Comparison of ENCODE assay signal across 1 cellular context in the genomic region with DNA sequence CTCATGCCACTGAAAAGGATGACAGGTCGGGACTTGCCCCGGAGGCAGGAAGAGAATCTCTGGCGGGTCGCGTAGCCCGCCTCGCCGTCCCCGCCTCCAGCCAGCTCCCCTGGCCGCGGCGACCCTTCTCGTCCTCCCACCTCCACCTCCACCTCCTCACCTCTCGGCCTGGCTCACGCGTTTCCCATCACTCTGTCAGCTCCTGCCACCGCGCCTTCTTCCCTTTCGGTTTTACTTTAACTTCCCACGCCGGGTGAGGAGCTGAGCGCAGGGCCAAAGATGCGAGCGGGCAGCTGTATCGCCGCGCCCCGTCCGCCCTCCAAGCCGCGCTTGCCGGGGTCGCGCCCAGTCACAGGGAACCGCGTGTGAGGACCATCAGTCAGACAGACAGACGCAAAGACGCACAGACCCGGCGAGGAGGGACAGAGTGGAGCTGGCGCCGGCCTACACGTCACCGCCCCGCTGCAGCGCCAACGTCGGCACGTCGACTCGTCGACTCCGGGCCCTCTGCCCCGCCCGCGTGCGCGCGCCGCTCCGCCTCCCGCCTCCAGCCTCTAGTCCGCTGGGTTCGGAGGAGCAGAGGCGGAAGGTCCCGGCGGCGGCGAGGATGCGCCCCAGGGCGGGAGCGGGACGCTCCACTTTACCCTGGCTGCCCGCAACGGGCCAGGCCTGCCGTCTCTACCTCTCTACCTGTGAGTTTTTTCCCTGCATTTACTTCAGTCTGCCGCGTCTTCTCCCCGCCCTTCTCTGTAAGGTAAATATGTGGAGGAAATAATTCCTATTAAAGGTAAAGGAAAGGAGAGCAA.
TF ChIP-seq lines count a peak whose summit lies in the region.

A gene with protein sequence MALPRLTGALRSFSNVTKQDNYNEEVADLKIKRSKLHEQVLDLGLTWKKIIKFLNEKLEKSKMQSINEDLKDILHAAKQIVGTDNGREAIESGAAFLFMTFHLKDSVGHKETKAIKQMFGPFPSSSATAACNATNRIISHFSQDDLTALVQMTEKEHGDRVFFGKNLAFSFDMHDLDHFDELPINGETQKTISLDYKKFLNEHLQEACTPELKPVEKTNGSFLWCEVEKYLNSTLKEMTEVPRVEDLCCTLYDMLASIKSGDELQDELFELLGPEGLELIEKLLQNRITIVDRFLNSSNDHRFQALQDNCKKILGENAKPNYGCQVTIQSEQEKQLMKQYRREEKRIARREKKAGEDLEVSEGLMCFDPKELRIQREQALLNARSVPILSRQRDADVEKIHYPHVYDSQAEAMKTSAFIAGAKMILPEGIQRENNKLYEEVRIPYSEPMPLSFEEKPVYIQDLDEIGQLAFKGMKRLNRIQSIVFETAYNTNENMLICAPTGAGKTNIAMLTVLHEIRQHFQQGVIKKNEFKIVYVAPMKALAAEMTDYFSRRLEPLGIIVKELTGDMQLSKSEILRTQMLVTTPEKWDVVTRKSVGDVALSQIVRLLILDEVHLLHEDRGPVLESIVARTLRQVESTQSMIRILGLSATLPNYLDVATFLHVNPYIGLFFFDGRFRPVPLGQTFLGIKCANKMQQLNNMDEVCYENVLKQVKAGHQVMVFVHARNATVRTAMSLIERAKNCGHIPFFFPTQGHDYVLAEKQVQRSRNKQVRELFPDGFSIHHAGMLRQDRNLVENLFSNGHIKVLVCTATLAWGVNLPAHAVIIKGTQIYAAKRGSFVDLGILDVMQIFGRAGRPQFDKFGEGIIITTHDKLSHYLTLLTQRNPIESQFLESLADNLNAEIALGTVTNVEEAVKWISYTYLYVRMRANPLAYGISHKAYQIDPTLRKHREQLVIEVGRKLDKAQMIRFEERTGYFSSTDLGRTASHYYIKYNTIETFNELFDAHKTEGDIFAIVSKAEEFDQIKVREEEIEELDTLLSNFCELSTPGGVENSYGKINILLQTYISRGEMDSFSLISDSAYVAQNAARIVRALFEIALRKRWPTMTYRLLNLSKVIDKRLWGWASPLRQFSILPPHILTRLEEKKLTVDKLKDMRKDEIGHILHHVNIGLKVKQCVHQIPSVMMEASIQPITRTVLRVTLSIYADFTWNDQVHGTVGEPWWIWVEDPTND (N-terminal part only) (minus strand): TSS at position 429 of the 806 bp plus-strand sequence. CDS start 13,332 bp downstream, outside the sequence.

TF ChIP-seq in HepG2, 621 proteins besides CTCF, POLR2A, EP300 and RAD21 (continued from another document and continues in another):
- TF ChIP-seq ZNF773 (CRISPR knock-in tag; IDR thresholded peaks at IDR 0.05; ENCODE audit: borderline replicate concordance) (0 out of 2 replicates have a peak, but pooled peaks have one; percentile 70), ZNF562 (CRISPR knock-in tag; IDR thresholded peaks at IDR 0.05; ENCODE audit: borderline replicate concordance) (0 out of 2 replicates have a peak, but pooled peaks have one; percentile 57), ZBTB20 (CRISPR knock-in tag; IDR thresholded peaks at IDR 0.05; ENCODE audit: borderline replicate concordance, low read depth) (peak; percentile 74; the same call in 1 of the 2 replicates), YEATS2 (CRISPR knock-in tag; IDR thresholded peaks at IDR 0.05; ENCODE audit: borderline replicate concordance) (peak; percentile 89), ZNF567 (CRISPR knock-in tag; IDR thresholded peaks at IDR 0.05; ENCODE audit: borderline replicate concordance) (peak; percentile 65; the same call in 1 of the 2 replicates), ZNF496 (CRISPR knock-in tag; IDR thresholded peaks at IDR 0.05; ENCODE audit: insufficient replicate concordance) (no peak), ZSCAN12 (CRISPR knock-in tag; IDR thresholded peaks at IDR 0.05) (0 out of 2 replicates have a peak, but pooled peaks have one; percentile 19), ZNF160 (CRISPR knock-in tag; IDR thresholded peaks at IDR 0.05) (peak; percentile 65; the same call in 1 of the 2 replicates), SMAD3 (CRISPR knock-in tag; IDR thresholded peaks at IDR 0.05) (0 out of 2 replicates have a peak, but pooled peaks have one; percentile 41), JUN (CRISPR knock-in tag; IDR thresholded peaks at IDR 0.05) (peak; percentile 77; the same call in 1 of the 2 replicates), ZNF329 (CRISPR knock-in tag; IDR thresholded peaks at IDR 0.05; ENCODE audit: low read depth) (peak; percentile 75), ZFX (CRISPR knock-in tag; IDR thresholded peaks at IDR 0.05; ENCODE audit: low read depth) (peak; percentile 96), ZNF124 (CRISPR knock-in tag; IDR thresholded peaks at IDR 0.05) (peak; percentile 38; the same call in 1 of the 2 replicates), ZNF777 (CRISPR knock-in tag; IDR thresholded peaks at IDR 0.05) (peak; percentile 81; the same call in 1 of the 2 replicates), ZNF761 (CRISPR knock-in tag; conservative IDR thresholded peaks at IDR 0.05) (peak; percentile 90), HMG20B (CRISPR knock-in tag; conservative IDR thresholded peaks at IDR 0.05) (0 out of 2 replicates have a peak, but pooled peaks have one; percentile 35), TMF1 (CRISPR knock-in tag; IDR thresholded peaks at IDR 0.05; ENCODE audit: low read depth) (peak; percentile 86), KDM5A (IDR thresholded peaks at IDR 0.05; ENCODE audit: borderline replicate concordance, low read length) (no peak), MYNN (CRISPR knock-in tag; IDR thresholded peaks at IDR 0.05; ENCODE audit: low read depth) (0 out of 2 replicates have a peak, but pooled peaks have one; percentile 72)
- TF ChIP-seq, protein P1, sequence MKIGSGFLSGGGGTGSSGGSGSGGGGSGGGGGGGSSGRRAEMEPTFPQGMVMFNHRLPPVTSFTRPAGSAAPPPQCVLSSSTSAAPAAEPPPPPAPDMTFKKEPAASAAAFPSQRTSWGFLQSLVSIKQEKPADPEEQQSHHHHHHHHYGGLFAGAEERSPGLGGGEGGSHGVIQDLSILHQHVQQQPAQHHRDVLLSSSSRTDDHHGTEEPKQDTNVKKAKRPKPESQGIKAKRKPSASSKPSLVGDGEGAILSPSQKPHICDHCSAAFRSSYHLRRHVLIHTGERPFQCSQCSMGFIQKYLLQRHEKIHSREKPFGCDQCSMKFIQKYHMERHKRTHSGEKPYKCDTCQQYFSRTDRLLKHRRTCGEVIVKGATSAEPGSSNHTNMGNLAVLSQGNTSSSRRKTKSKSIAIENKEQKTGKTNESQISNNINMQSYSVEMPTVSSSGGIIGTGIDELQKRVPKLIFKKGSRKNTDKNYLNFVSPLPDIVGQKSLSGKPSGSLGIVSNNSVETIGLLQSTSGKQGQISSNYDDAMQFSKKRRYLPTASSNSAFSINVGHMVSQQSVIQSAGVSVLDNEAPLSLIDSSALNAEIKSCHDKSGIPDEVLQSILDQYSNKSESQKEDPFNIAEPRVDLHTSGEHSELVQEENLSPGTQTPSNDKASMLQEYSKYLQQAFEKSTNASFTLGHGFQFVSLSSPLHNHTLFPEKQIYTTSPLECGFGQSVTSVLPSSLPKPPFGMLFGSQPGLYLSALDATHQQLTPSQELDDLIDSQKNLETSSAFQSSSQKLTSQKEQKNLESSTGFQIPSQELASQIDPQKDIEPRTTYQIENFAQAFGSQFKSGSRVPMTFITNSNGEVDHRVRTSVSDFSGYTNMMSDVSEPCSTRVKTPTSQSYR (CRISPR knock-in tag; IDR thresholded peaks at IDR 0.05; ENCODE audit: borderline replicate concordance) = 0 out of 2 replicates have a peak, but pooled peaks have one; percentile 24
- TF ChIP-seq, protein P2, sequence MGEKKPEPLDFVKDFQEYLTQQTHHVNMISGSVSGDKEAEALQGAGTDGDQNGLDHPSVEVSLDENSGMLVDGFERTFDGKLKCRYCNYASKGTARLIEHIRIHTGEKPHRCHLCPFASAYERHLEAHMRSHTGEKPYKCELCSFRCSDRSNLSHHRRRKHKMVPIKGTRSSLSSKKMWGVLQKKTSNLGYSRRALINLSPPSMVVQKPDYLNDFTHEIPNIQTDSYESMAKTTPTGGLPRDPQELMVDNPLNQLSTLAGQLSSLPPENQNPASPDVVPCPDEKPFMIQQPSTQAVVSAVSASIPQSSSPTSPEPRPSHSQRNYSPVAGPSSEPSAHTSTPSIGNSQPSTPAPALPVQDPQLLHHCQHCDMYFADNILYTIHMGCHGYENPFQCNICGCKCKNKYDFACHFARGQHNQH (CRISPR knock-in tag; IDR thresholded peaks at IDR 0.05) = peak; percentile 60; the same call in 1 of the 2 replicates
- TF ChIP-seq, protein P3, sequence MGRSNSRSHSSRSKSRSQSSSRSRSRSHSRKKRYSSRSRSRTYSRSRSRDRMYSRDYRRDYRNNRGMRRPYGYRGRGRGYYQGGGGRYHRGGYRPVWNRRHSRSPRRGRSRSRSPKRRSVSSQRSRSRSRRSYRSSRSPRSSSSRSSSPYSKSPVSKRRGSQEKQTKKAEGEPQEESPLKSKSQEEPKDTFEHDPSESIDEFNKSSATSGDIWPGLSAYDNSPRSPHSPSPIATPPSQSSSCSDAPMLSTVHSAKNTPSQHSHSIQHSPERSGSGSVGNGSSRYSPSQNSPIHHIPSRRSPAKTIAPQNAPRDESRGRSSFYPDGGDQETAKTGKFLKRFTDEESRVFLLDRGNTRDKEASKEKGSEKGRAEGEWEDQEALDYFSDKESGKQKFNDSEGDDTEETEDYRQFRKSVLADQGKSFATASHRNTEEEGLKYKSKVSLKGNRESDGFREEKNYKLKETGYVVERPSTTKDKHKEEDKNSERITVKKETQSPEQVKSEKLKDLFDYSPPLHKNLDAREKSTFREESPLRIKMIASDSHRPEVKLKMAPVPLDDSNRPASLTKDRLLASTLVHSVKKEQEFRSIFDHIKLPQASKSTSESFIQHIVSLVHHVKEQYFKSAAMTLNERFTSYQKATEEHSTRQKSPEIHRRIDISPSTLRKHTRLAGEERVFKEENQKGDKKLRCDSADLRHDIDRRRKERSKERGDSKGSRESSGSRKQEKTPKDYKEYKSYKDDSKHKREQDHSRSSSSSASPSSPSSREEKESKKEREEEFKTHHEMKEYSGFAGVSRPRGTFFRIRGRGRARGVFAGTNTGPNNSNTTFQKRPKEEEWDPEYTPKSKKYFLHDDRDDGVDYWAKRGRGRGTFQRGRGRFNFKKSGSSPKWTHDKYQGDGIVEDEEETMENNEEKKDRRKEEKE (IDR thresholded peaks at IDR 0.05) = no peak
- TF ChIP-seq, protein P4, sequence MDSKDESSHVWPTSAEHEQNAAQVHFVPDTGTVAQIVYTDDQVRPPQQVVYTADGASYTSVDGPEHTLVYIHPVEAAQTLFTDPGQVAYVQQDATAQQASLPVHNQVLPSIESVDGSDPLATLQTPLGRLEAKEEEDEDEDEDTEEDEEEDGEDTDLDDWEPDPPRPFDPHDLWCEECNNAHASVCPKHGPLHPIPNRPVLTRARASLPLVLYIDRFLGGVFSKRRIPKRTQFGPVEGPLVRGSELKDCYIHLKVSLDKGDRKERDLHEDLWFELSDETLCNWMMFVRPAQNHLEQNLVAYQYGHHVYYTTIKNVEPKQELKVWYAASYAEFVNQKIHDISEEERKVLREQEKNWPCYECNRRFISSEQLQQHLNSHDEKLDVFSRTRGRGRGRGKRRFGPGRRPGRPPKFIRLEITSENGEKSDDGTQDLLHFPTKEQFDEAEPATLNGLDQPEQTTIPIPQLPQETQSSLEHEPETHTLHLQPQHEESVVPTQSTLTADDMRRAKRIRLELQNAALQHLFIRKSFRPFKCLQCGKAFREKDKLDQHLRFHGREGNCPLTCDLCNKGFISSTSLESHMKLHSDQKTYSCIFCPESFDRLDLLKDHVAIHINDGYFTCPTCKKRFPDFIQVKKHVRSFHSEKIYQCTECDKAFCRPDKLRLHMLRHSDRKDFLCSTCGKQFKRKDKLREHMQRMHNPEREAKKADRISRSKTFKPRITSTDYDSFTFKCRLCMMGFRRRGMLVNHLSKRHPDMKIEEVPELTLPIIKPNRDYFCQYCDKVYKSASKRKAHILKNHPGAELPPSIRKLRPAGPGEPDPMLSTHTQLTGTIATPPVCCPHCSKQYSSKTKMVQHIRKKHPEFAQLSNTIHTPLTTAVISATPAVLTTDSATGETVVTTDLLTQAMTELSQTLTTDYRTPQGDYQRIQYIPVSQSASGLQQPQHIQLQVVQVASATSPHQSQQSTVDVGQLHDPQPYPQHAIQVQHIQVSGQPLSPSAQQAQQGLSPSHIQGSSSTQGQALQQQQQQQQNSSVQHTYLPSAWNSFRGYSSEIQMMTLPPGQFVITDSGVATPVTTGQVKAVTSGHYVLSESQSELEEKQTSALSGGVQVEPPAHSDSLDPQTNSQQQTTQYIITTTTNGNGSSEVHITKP (CRISPR knock-in tag; IDR thresholded peaks at IDR 0.05; ENCODE audit: low read depth) = 0 out of 2 replicates have a peak, but pooled peaks have one; percentile 40
- TF ChIP-seq, protein P5, sequence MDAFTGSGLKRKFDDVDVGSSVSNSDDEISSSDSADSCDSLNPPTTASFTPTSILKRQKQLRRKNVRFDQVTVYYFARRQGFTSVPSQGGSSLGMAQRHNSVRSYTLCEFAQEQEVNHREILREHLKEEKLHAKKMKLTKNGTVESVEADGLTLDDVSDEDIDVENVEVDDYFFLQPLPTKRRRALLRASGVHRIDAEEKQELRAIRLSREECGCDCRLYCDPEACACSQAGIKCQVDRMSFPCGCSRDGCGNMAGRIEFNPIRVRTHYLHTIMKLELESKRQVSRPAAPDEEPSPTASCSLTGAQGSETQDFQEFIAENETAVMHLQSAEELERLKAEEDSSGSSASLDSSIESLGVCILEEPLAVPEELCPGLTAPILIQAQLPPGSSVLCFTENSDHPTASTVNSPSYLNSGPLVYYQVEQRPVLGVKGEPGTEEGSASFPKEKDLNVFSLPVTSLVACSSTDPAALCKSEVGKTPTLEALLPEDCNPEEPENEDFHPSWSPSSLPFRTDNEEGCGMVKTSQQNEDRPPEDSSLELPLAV (CRISPR knock-in tag; conservative IDR thresholded peaks at IDR 0.05; ENCODE audit: low read depth) = no peak; the same call in 1 of the 2 replicates
